ENCODE assay signal across 22 cellular contexts in the genomic region with DNA sequence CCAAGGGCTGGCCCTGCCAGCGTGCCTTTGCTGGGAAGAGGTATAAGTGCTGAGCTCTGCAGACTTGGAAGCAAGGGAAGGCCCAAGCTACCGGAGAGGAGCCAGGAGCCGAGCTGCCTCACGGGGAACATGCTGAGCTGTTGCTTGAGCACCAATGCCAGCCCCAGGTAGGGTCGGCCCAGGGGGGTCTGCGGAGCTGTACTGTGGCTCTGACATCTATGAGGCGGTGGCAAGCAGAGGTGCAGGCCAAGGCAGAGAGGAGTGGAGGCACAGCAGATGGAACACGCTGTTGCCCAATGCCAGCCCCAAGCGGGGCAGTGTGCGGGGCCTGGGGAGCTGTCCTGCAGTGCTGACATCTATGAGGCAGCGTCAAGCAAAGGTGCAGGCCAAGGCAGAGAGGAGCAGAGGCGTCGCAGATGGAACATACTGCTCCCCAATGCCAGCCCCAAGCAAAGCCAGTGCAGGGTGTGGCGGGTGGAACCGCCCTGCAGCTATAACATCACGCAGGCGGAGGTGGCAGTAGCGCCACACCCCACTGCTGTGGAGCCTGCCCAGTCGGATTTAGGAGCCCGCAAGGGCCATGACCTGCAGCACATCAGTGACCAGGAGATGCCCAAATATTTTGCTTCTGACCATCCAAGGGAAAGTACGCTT. TPM values are rescaled to one million over a fixed set of nuclear protein-coding genes. Genes with fewer than 3 reads are reported as not detected.
DNase-seq lines count a peak whose midpoint lies in the region; ATAC-seq, FAIRE-seq and TF ChIP-seq lines count a peak whose summit lies in the region.
"Had no signal": no experiment of that assay in that cellular context is flagged by ENCODE, and none has a peak within 500 bp of the region (broad histone marks: within the 10 kb centered on the region; RNA-seq: fewer than 3 reads in every experiment).

No MANE protein-coding gene starts in this region.

- POLR2A ChIA-PET in HepG2 (lab: Yijun Ruan, JAX) = interaction anchor here (0.7 to 1.3 kb wide), 2 partner anchors 40 to 57 kb away, joined by 3 read pairs; partner anchors contain the start of genes EARS2 and UBFD1

- no peak for TF ChIP-seq EP300 in HepG2 (IDR thresholded peaks at IDR 0.05; ENCODE audit: low read depth in 2 of 2, low read length in 2 of 2)
- no peak for TF ChIP-seq EP300 in HepG2 (CRISPR knock-in tag; IDR thresholded peaks at IDR 0.05; ENCODE audit: borderline replicate concordance)

- H2AFZ ChIP-seq in HepG2 (ENCODE audit: low read length) = no peak overlapping the region
- H2AFZ ChIP-seq: hepatocyte, parathyroid adenoma had no signal

- no peaks in the 10 kb centered on the region for H3K27me3 Mint-ChIP-seq in central memory CD8-positive, alpha-beta T cell
- no peaks in the 10 kb centered on the region for H3K27me3 Mint-ChIP-seq in memory B cell
- H3K27me3 Mint-ChIP-seq: CD4-positive, CD25-positive, alpha-beta regulatory T cell; naive thymus-derived CD4-positive, alpha-beta T cell had no signal

- peaks cover 44% of the 10 kb centered on the region for H3K36me3 Mint-ChIP-seq in central memory CD8-positive, alpha-beta T cell (ENCODE audit: insufficient read depth)
- H3K36me3 Mint-ChIP-seq in memory B cell = peaks cover 10% of the 10 kb centered on the region

- no TSS peak for BruUV-seq in HepG2 (replicated peaks; lab: Mats Ljungman, UMichigan)

- H3K4me1 ChIP-seq in HepG2 (ENCODE audit: insufficient read depth, low read length) (peaks cover 40% of the 10 kb centered on the region), right lobe of liver (peaks cover 0 to 30% (median 13%) of the 10 kb centered on the region in 4 donors), vagina (peaks cover 87% of the 10 kb centered on the region)

- H3K27ac ChIP-seq in HepG2 (ENCODE audit: extremely low read length, insufficient read depth, low read length) = no peak overlapping the region
- no peak overlapping the region for H3K27ac ChIP-seq in right lobe of liver
- H3K27ac ChIP-seq in vagina = peak overlapping the region; percentile 81
- H3K27ac ChIP-seq: hepatocyte, parathyroid adenoma had no signal

- no peak for TF ChIP-seq RAD21 in HepG2 (CRISPR knock-in tag; IDR thresholded peaks at IDR 0.05)

- H3K4me3 Mint-ChIP-seq in central memory CD8-positive, alpha-beta T cell = peak overlapping the region; percentile 11
- peak overlapping the region; percentile 68 for H3K4me3 Mint-ChIP-seq in memory B cell
- H3K4me3 Mint-ChIP-seq: HFFc6; naive thymus-derived CD4-positive, alpha-beta T cell had no signal

- H4K20me1 ChIP-seq in HepG2 (ENCODE audit: insufficient read depth, low read length) = peaks cover 82% of the 10 kb centered on the region

- no peak for FAIRE-seq in HepG2 (lab: Jason Lieb, UNC)
- FAIRE-seq: endometrium, islet of Langerhans had no signal

- H3K27me3 ChIP-seq in HepG2 (ENCODE audit: control insufficient read depth in 1 of 2, insufficient read depth in 2 of 2, low read length in 2 of 2) (no peaks in the 10 kb centered on the region), right lobe of liver (no peaks in the 10 kb centered on the region), vagina (no peaks in the 10 kb centered on the region)
- H3K27me3 ChIP-seq: hepatocyte had no signal

- peaks cover 17 to 69% of the 10 kb centered on the region in 2 experiments for H3K36me3 ChIP-seq in HepG2 (replicated peaks in 1 of 2; ENCODE audit: control insufficient read depth in 1 of 2, insufficient read depth in 2 of 2, low read length in 2 of 2)
- H3K36me3 ChIP-seq in right lobe of liver = peaks cover 0 to 5% (median 1%) of the 10 kb centered on the region in 4 donors
- H3K36me3 ChIP-seq in vagina = no peaks in the 10 kb centered on the region

- H3K4me3 ChIP-seq in HepG2 (replicated peaks in 1 of 3; ENCODE audit: insufficient read depth in 1 of 3, low read depth in 2 of 3, low read length in 3 of 3) = no peak overlapping the region
- no peak overlapping the region for H3K4me3 ChIP-seq in right lobe of liver
- no peak overlapping the region for H3K4me3 ChIP-seq in vagina
- H3K4me3 ChIP-seq: hepatocyte had no signal

- CTCF ChIA-PET in HepG2 (lab: Yijun Ruan, JAX; ENCODE audit: low intra/inter-chr PET ratio, low total read pairs) = no interaction called here

- WGBS in HepG2 (ENCODE audit: low lambda C conversion rate) = 98% methylated on average over 21 of the region's 21 CpGs
- 91% methylated on average over 8 of the region's 21 CpGs for WGBS in right lobe of liver (ENCODE audit: insufficient coverage, low coverage, low lambda C conversion rate, missing lambda C conversion rate)

- no peak overlapping the region for H3K4me2 ChIP-seq in HepG2 (ENCODE audit: low read depth, low read length)
- H3K4me2 ChIP-seq: hepatocyte had no signal

- intact Hi-C loops in HepG2 (cut with micrococcal nuclease; ENCODE audit: unreplicated experiment) (no loop called here), right lobe of liver (cut with DNase I) (no loop called here), vagina (cut with DNase I) (no loop called here)

- H3K9me3 ChIP-seq in HepG2 (ENCODE audit: low read length) (no peaks in the 10 kb centered on the region), right lobe of liver (no peaks in the 10 kb centered on the region), vagina (no peaks in the 10 kb centered on the region)

- ATAC-seq in HepG2 = no peak
- ATAC-seq in right lobe of liver = no peak
- ATAC-seq in central memory CD8-positive, alpha-beta T cell (replicated peaks; ENCODE audit: extremely low read depth, poor library complexity, severe bottlenecking) = no peak
- ATAC-seq in memory B cell (ENCODE audit: low read depth) = no peak
- ATAC-seq in GM19395 (IDR thresholded peaks at IDR 0.05; ENCODE audit: unreplicated experiment) = no peak
- ATAC-seq: naive thymus-derived CD4-positive, alpha-beta T cell had no signal

- no peak overlapping the region for H3K9ac ChIP-seq in HepG2 (ENCODE audit: insufficient read depth, low read depth, low read length)
- H3K9ac ChIP-seq: parathyroid adenoma had no signal

- peaks cover 44% of the 10 kb centered on the region for H3K4me1 Mint-ChIP-seq in central memory CD8-positive, alpha-beta T cell
- H3K4me1 Mint-ChIP-seq in memory B cell = peaks cover 54% of the 10 kb centered on the region

- no peak for DNase-seq in HepG2 (ENCODE audit: low spot score)
- DNase-seq in right lobe of liver = no peak
- DNase-seq in central memory CD8-positive, alpha-beta T cell (ENCODE audit: low spot score in 2 of 2) = no peak
- DNase-seq in memory B cell (ENCODE audit: low spot score in 2 of 2) = no peak
- DNase-seq in vagina (ENCODE audit: extremely low spot score in 2 of 2) = no peak
- no peak for DNase-seq in stimulated activated CD4-positive, alpha-beta T cell treated with anti-CD3 and anti-CD28 coated beads, Interleukin-1b, Interleukin-23, amount 100 ng/mL, for 48 hours
- no peak for DNase-seq in LoVo (ENCODE audit: low spot score)
- DNase-seq: ACHN; activated naive CD4-positive, alpha-beta T cell treated with Interleukin-2 at 50 U/mL for 16 hours; CD4-positive, CD25-positive, alpha-beta regulatory T cell; DMS53; HFFc6; naive thymus-derived CD4-positive, alpha-beta T cell; NCI-H1930; NCI-H345; RPMI8226; stimulated activated CD4-positive, alpha-beta T cell treated with anti-CD3 and anti-CD28 coated beads, Interleukin-4, amount 100 ng/mL, for 4 hours had no signal

- in situ Hi-C loops in HepG2 (cut with HindIII; ENCODE audit: extremely low pct_ligation_motif_present, low pct_unique_long_range_greater_than_20kb) = no loop called here

- peaks cover 89% of the 10 kb centered on the region for H3K79me2 ChIP-seq in HepG2 (ENCODE audit: insufficient read depth, low read length)

- no peak overlapping the region for H3K27ac Mint-ChIP-seq in central memory CD8-positive, alpha-beta T cell (ENCODE audit: low read depth)
- peak overlapping the region; percentile 79 for H3K27ac Mint-ChIP-seq in memory B cell
- H3K27ac Mint-ChIP-seq: CD4-positive, CD25-positive, alpha-beta regulatory T cell; HFFc6 had no signal

- H3K9me3 Mint-ChIP-seq in central memory CD8-positive, alpha-beta T cell = no peaks in the 10 kb centered on the region
- no peaks in the 10 kb centered on the region for H3K9me3 Mint-ChIP-seq in memory B cell
- H3K9me3 Mint-ChIP-seq: CD4-positive, CD25-positive, alpha-beta regulatory T cell; HFFc6; naive thymus-derived CD4-positive, alpha-beta T cell had no signal

- TF ChIP-seq POLR2A in HepG2 (IDR thresholded peaks at IDR 0.05; ENCODE audit: insufficient read depth in 1 of 2, low read depth in 2 of 2, low read length in 2 of 2) (no peak), right lobe of liver (IDR thresholded peaks at IDR 0.05) (no peak), vagina (IDR thresholded peaks at IDR 0.05) (no peak)

- TF ChIP-seq CTCF in HepG2 (CRISPR knock-in tag; IDR thresholded peaks at IDR 0.05) (no peak), right lobe of liver (IDR thresholded peaks at IDR 0.05) (no peak), vagina (IDR thresholded peaks at IDR 0.05) (no peak)

RNA-seq across cellular contexts. Expression of gene GGA2, which starts 10.0 kb away (rescaled TPM):
- total RNA-seq in HepG2 (2016; rRNA removed; fragmentation: Illumina TruSeq; extraction: Trizol) = 69.8 and 93.1 TPM in 2 replicates
- 52.6 and 57.4 TPM in 2 replicates for total RNA-seq in HepG2 (2016; cell fraction: cytosol; rRNA removed; fragmentation: Illumina TruSeq; extraction: Trizol; ENCODE audit: low read depth)
- 76.8 and 80.6 TPM in 2 replicates for total RNA-seq in HepG2 (2016; cell fraction: insoluble cytoplasmic fraction; rRNA removed; fragmentation: Illumina TruSeq; extraction: Trizol)
- 41.5 and 45.8 TPM in 2 replicates for total RNA-seq in HepG2 (2016; cell fraction: membrane; rRNA removed; fragmentation: Illumina TruSeq; extraction: Trizol)
- total RNA-seq in HepG2 (2016; cell fraction: nucleus; rRNA removed; fragmentation: Illumina TruSeq; extraction: Trizol) = 84.5 and 97.4 TPM in 2 replicates
- polyA plus RNA-seq in HepG2 (2011; rRNA removed) = 51.5 and 52.3 TPM in 2 replicates
- 25.4 and 28.7 TPM in 2 replicates for polyA plus RNA-seq in HepG2 (2011; cell fraction: cytosol; rRNA removed)
- polyA plus RNA-seq in HepG2 (2011; cell fraction: nucleus; rRNA removed) = 184 and 204 TPM in 2 replicates
- polyA plus RNA-seq in HepG2 (2012) = 70.4 and 97.1 TPM in 2 replicates
- 4.7 and 5.8 TPM in 2 replicates for polyA plus RNA-seq in HepG2 (2016; cell fraction: cytosol; fragmentation: Illumina TruSeq; extraction: Trizol; ENCODE audit: low read depth)
- 87.5 and 99.8 TPM in 2 replicates for polyA plus RNA-seq in HepG2 (2016; cell fraction: insoluble cytoplasmic fraction; fragmentation: Illumina TruSeq; extraction: Trizol; ENCODE audit: low read depth)
- 11.1 and 11.7 TPM in 2 replicates for polyA plus RNA-seq in HepG2 (2016; cell fraction: membrane; fragmentation: Illumina TruSeq; extraction: Trizol; ENCODE audit: low read depth)
- polyA plus RNA-seq in HepG2 (2016; cell fraction: nucleus; fragmentation: Illumina TruSeq; extraction: Trizol; ENCODE audit: insufficient read depth, low read depth) = 238 and 249 TPM in 2 replicates
- polyA minus RNA-seq in HepG2 (2011; rRNA and poly(A)+ RNA removed; ENCODE audit: low replicate concordance) = 58.5 and 111 TPM in 2 replicates
- 31.9 and 47.6 TPM in 2 replicates for polyA minus RNA-seq in HepG2 (2011; cell fraction: cytosol; rRNA and poly(A)+ RNA removed)
- 134 and 143 TPM in 2 replicates for polyA minus RNA-seq in HepG2 (2011; cell fraction: nucleus; rRNA and poly(A)+ RNA removed)
- 10 to 100 TPM; 19.2 to 31.7 (median 27.8) TPM for total RNA-seq in right lobe of liver
- 39.0 TPM for total RNA-seq in vagina

RNA-seq across cellular contexts. Expression of gene COG7, which starts 47.4 kb away (rescaled TPM):
- total RNA-seq in HepG2 (2016; rRNA removed; fragmentation: Illumina TruSeq; extraction: Trizol) (12.6 and 15.4 TPM in 2 replicates), right lobe of liver (10 to 100 TPM in 1 of 6 experiments, 1 to 10 TPM in 5; 7.5 to 11.2 (median 8.4) TPM), vagina (21.4 TPM)
- 9.2 and 9.5 TPM in 2 replicates for total RNA-seq in HepG2 (2016; cell fraction: cytosol; rRNA removed; fragmentation: Illumina TruSeq; extraction: Trizol; ENCODE audit: low read depth)
- total RNA-seq in HepG2 (2016; cell fraction: insoluble cytoplasmic fraction; rRNA removed; fragmentation: Illumina TruSeq; extraction: Trizol) = 14.1 and 14.7 TPM in 2 replicates
- total RNA-seq in HepG2 (2016; cell fraction: membrane; rRNA removed; fragmentation: Illumina TruSeq; extraction: Trizol) = 8.1 and 9.4 TPM in 2 replicates
- 16.3 and 18.0 TPM in 2 replicates for total RNA-seq in HepG2 (2016; cell fraction: nucleus; rRNA removed; fragmentation: Illumina TruSeq; extraction: Trizol)
- 51.0 and 54.5 TPM in 2 replicates for polyA plus RNA-seq in HepG2 (2011; rRNA removed)
- polyA plus RNA-seq in HepG2 (2011; cell fraction: cytosol; rRNA removed) = 32.5 and 55.6 TPM in 2 replicates
- 105 and 118 TPM in 2 replicates for polyA plus RNA-seq in HepG2 (2011; cell fraction: nucleus; rRNA removed)
- polyA plus RNA-seq in HepG2 (2012) = 18.4 and 20.0 TPM in 2 replicates
- 1.5 and 2.3 TPM in 2 replicates for polyA plus RNA-seq in HepG2 (2016; cell fraction: cytosol; fragmentation: Illumina TruSeq; extraction: Trizol; ENCODE audit: low read depth)
- 22.3 and 23.7 TPM in 2 replicates for polyA plus RNA-seq in HepG2 (2016; cell fraction: insoluble cytoplasmic fraction; fragmentation: Illumina TruSeq; extraction: Trizol; ENCODE audit: low read depth)
- 3.7 and 4.9 TPM in 2 replicates for polyA plus RNA-seq in HepG2 (2016; cell fraction: membrane; fragmentation: Illumina TruSeq; extraction: Trizol; ENCODE audit: low read depth)
- polyA plus RNA-seq in HepG2 (2016; cell fraction: nucleus; fragmentation: Illumina TruSeq; extraction: Trizol; ENCODE audit: insufficient read depth, low read depth) = 47.6 and 49.5 TPM in 2 replicates
- polyA minus RNA-seq in HepG2 (2011; rRNA and poly(A)+ RNA removed; ENCODE audit: low replicate concordance) = 44.8 and 70.9 TPM in 2 replicates
- polyA minus RNA-seq in HepG2 (2011; cell fraction: cytosol; rRNA and poly(A)+ RNA removed) = 14.6 and 17.4 TPM in 2 replicates
- polyA minus RNA-seq in HepG2 (2011; cell fraction: nucleus; rRNA and poly(A)+ RNA removed) = 42.8 and 50.6 TPM in 2 replicates

RNA-seq across cellular contexts. Expression of gene EARS2, which starts 56.8 kb away (rescaled TPM):
- 80.4 and 84.2 TPM in 2 replicates for total RNA-seq in HepG2 (2016; rRNA removed; fragmentation: Illumina TruSeq; extraction: Trizol)
- total RNA-seq in HepG2 (2016; cell fraction: cytosol; rRNA removed; fragmentation: Illumina TruSeq; extraction: Trizol; ENCODE audit: low read depth) = 18.1 and 20.7 TPM in 2 replicates
- total RNA-seq in HepG2 (2016; cell fraction: insoluble cytoplasmic fraction; rRNA removed; fragmentation: Illumina TruSeq; extraction: Trizol) = 79.1 and 84.4 TPM in 2 replicates
- total RNA-seq in HepG2 (2016; cell fraction: membrane; rRNA removed; fragmentation: Illumina TruSeq; extraction: Trizol) = 44.8 and 49.7 TPM in 2 replicates
- 64.8 and 79.0 TPM in 2 replicates for total RNA-seq in HepG2 (2016; cell fraction: nucleus; rRNA removed; fragmentation: Illumina TruSeq; extraction: Trizol)
- 49.4 and 54.7 TPM in 2 replicates for polyA plus RNA-seq in HepG2 (2011; rRNA removed)
- polyA plus RNA-seq in HepG2 (2011; cell fraction: cytosol; rRNA removed) = 41.5 and 46.7 TPM in 2 replicates
- polyA plus RNA-seq in HepG2 (2011; cell fraction: nucleus; rRNA removed) = 131 and 162 TPM in 2 replicates
- polyA plus RNA-seq in HepG2 (2012) = 27.0 and 35.2 TPM in 2 replicates
- 8.2 and 10.2 TPM in 2 replicates for polyA plus RNA-seq in HepG2 (2016; cell fraction: cytosol; fragmentation: Illumina TruSeq; extraction: Trizol; ENCODE audit: low read depth)
- 69.7 and 75.5 TPM in 2 replicates for polyA plus RNA-seq in HepG2 (2016; cell fraction: insoluble cytoplasmic fraction; fragmentation: Illumina TruSeq; extraction: Trizol; ENCODE audit: low read depth)
- 20.9 and 22.2 TPM in 2 replicates for polyA plus RNA-seq in HepG2 (2016; cell fraction: membrane; fragmentation: Illumina TruSeq; extraction: Trizol; ENCODE audit: low read depth)
- 59.4 and 64.9 TPM in 2 replicates for polyA plus RNA-seq in HepG2 (2016; cell fraction: nucleus; fragmentation: Illumina TruSeq; extraction: Trizol; ENCODE audit: insufficient read depth, low read depth)
- polyA minus RNA-seq in HepG2 (2011; rRNA and poly(A)+ RNA removed; ENCODE audit: low replicate concordance) = 142 and 329 TPM in 2 replicates
- 36.3 and 43.7 TPM in 2 replicates for polyA minus RNA-seq in HepG2 (2011; cell fraction: cytosol; rRNA and poly(A)+ RNA removed)
- 112 and 117 TPM in 2 replicates for polyA minus RNA-seq in HepG2 (2011; cell fraction: nucleus; rRNA and poly(A)+ RNA removed)
- total RNA-seq in right lobe of liver = 10 to 100 TPM; 14.9 to 47.7 (median 15.9) TPM
- 46.7 TPM for total RNA-seq in vagina

RNA-seq across cellular contexts. Expression of gene UBFD1, which starts 57.2 kb away (rescaled TPM):
- total RNA-seq in HepG2 (2016; rRNA removed; fragmentation: Illumina TruSeq; extraction: Trizol) = 111 and 142 TPM in 2 replicates
- 27.2 and 33.8 TPM in 2 replicates for total RNA-seq in HepG2 (2016; cell fraction: cytosol; rRNA removed; fragmentation: Illumina TruSeq; extraction: Trizol; ENCODE audit: low read depth)
- total RNA-seq in HepG2 (2016; cell fraction: insoluble cytoplasmic fraction; rRNA removed; fragmentation: Illumina TruSeq; extraction: Trizol) = 112 and 143 TPM in 2 replicates
- total RNA-seq in HepG2 (2016; cell fraction: membrane; rRNA removed; fragmentation: Illumina TruSeq; extraction: Trizol) = 46.0 and 47.2 TPM in 2 replicates
- total RNA-seq in HepG2 (2016; cell fraction: nucleus; rRNA removed; fragmentation: Illumina TruSeq; extraction: Trizol) = 80.6 and 99.3 TPM in 2 replicates
- 97.6 and 100 TPM in 2 replicates for polyA plus RNA-seq in HepG2 (2011; rRNA removed)
- 98.1 and 112 TPM in 2 replicates for polyA plus RNA-seq in HepG2 (2011; cell fraction: cytosol; rRNA removed)
- 129 and 137 TPM in 2 replicates for polyA plus RNA-seq in HepG2 (2011; cell fraction: nucleus; rRNA removed)
- polyA plus RNA-seq in HepG2 (2012) = 83.8 and 88.4 TPM in 2 replicates
- 31.2 and 32.8 TPM in 2 replicates for polyA plus RNA-seq in HepG2 (2016; cell fraction: cytosol; fragmentation: Illumina TruSeq; extraction: Trizol; ENCODE audit: low read depth)
- 119 and 123 TPM in 2 replicates for polyA plus RNA-seq in HepG2 (2016; cell fraction: insoluble cytoplasmic fraction; fragmentation: Illumina TruSeq; extraction: Trizol; ENCODE audit: low read depth)
- 30.0 and 32.3 TPM in 2 replicates for polyA plus RNA-seq in HepG2 (2016; cell fraction: membrane; fragmentation: Illumina TruSeq; extraction: Trizol; ENCODE audit: low read depth)
- polyA plus RNA-seq in HepG2 (2016; cell fraction: nucleus; fragmentation: Illumina TruSeq; extraction: Trizol; ENCODE audit: insufficient read depth, low read depth) = 89.9 and 95.2 TPM in 2 replicates
- polyA minus RNA-seq in HepG2 (2011; rRNA and poly(A)+ RNA removed; ENCODE audit: low replicate concordance) = 49.6 and 117 TPM in 2 replicates
- polyA minus RNA-seq in HepG2 (2011; cell fraction: cytosol; rRNA and poly(A)+ RNA removed) = 61.7 and 68.8 TPM in 2 replicates
- polyA minus RNA-seq in HepG2 (2011; cell fraction: nucleus; rRNA and poly(A)+ RNA removed) = 155 and 167 TPM in 2 replicates
- total RNA-seq in right lobe of liver = 10 to 100 TPM; 27.6 to 50.5 (median 37.4) TPM
- 57.2 TPM for total RNA-seq in vagina
